14 cellular contexts compared by ENCODE assay signal in the genomic region with DNA sequence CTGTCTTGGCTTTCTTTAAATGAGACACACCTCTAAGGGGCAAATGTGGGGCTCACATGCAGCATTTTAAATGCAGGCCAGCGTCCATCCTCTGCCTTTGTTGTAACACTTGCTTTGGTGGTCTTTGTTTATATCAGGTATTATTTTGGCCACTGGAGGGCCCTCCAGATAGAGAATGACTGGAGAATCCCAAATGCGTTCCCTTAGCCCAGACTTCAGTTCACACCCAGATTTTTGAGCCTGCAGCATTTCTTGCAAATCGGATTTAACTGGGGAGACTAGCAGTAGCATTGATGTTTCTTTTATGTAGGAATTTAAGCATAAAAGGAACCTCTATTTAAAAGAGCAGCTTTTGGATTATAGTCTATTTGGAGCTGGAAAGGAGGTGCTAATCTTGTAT.
A peak's percentile ranks its signal among the peaks of the same experiment; 100 is the strongest.
DNase-seq lines count a peak whose midpoint lies in the region; ATAC-seq and TF ChIP-seq lines count a peak whose summit lies in the region.
"Had no signal": no experiment of that assay in that cellular context is flagged by ENCODE, and none has a peak within 500 bp of the region (broad histone marks: within the 10 kb centered on the region; RNA-seq: fewer than 3 reads in every experiment).

No MANE protein-coding gene starts in this region.

- H3K9ac ChIP-seq in GM23248, result no peak overlapping the region

- H4K20me1 ChIP-seq in GM23248 (ENCODE audit: insufficient read depth), result no peaks in the 10 kb centered on the region

- peaks cover 37% of the 10 kb centered on the region for H3F3A ChIP-seq in GM23248 (ENCODE audit: insufficient read depth)

- 51 to 58% methylated on average over 3 of the region's 3 CpGs for WGBS in GM23248 (ENCODE audit: low coverage in 1 of 2, low lambda C conversion rate in 2 of 2, missing lambda C conversion rate in 2 of 2), 2 experiments

- no peaks in the 10 kb centered on the region for H3K79me2 ChIP-seq in GM23248 (ENCODE audit: insufficient read depth)

- peak; percentile 44 for DNase-seq in GM23248
- peak; percentile 25 for DNase-seq in WERI-Rb-1
- DNase-seq in inferior parietal cortex (ENCODE audit: extremely low spot score), result peak; percentile 61
- no peak for DNase-seq in NCI-H345 treated with DMSO at 0.1 percent for 48 hours (lab: John Stamatoyannopoulos, UW; ENCODE audit: unreplicated experiment)
- DNase-seq in GOT3 (lab: John Stamatoyannopoulos, UW), result no peak
- DNase-seq: activated CD8-positive, alpha-beta T cell treated with anti-CD3 and anti-CD28 coated beads, Interleukin-2, amount 10 ng/mL, durations not matched to agents 7 days and 5 days; CD4-positive, alpha-beta memory T cell; cerebellar nuclear complex; immature natural killer cell; stimulated activated naive CD8-positive, alpha-beta T cell treated with anti-CD3 and anti-CD28 coated beads, Interleukin-15, amount 100 ng/mL, for 72 hours had no signal

- ATAC-seq in HG02588 (IDR thresholded peaks at IDR 0.05; ENCODE audit: unreplicated experiment) (no peak), GM18519 (IDR thresholded peaks at IDR 0.05; ENCODE audit: low FRiP score, unreplicated experiment) (no peak)
- ATAC-seq: activated CD8-positive, alpha-beta T cell treated with anti-CD3 and anti-CD28 coated beads, Interleukin-2, amount 10 ng/mL, durations not matched to agents 7 days and 5 days; stimulated activated naive CD8-positive, alpha-beta T cell treated with anti-CD3 and anti-CD28 coated beads, Interleukin-15, amount 100 ng/mL, for 72 hours had no signal

- H3K4me2 ChIP-seq in GM23248 (ENCODE audit: unreplicated experiment), result no peak overlapping the region

- TF ChIP-seq CTCF in 22Rv1 (IDR thresholded peaks at IDR 0.05), result peak; percentile 47
- TF ChIP-seq CTCF in WERI-Rb-1 (IDR thresholded peaks at IDR 0.05; ENCODE audit: low read depth, low read length), result peak; percentile 37

- H3K27ac ChIP-seq in 22Rv1 (no peak overlapping the region), GM23248 (no peak overlapping the region), WERI-Rb-1 (no peak overlapping the region)
- H3K27ac ChIP-seq: RWPE1 had no signal

- H3K36me3 ChIP-seq in GM23248 (ENCODE audit: low read depth) (no peaks in the 10 kb centered on the region), WERI-Rb-1 (no peaks in the 10 kb centered on the region)

- in situ Hi-C loops in GM23248 (cut with MboI), result loop anchor here (10.0 kb wide), 2 partner anchors 552 to 852 kb away; no protein-coding TSS in a partner anchor

- H3K4me3 ChIP-seq in GM23248 (no peak overlapping the region), WERI-Rb-1 (ENCODE audit: low read depth, low read length) (no peak overlapping the region)

- H3K27me3 ChIP-seq in GM23248 (replicated peaks; ENCODE audit: insufficient read depth) (no peaks in the 10 kb centered on the region), WERI-Rb-1 (ENCODE audit: insufficient read depth, low read depth, severe bottlenecking) (no peaks in the 10 kb centered on the region)

- no peaks in the 10 kb centered on the region for H3K9me2 ChIP-seq in GM23248 (ENCODE audit: insufficient read depth)

- H3K4me1 ChIP-seq in GM23248 (ENCODE audit: insufficient read depth), result peaks cover 35% of the 10 kb centered on the region

- H3K9me3 ChIP-seq in GM23248 (ENCODE audit: low read depth) (no peaks in the 10 kb centered on the region), WERI-Rb-1 (ENCODE audit: severe bottlenecking) (no peaks in the 10 kb centered on the region)

- peak overlapping the region; percentile 9; the same call in 1 of the 2 replicates for H2AFZ ChIP-seq in GM23248

Comparison
In these comparisons a context has a peak if more than half of its experiments do, and no peak if none do; other contexts are left out.
1. DNase-seq: peak in GM23248 (single experiment), WERI-Rb-1 (single experiment) and inferior parietal cortex (single experiment); none in NCI-H345 treated with DMSO at 0.1 percent for 48 hours (single experiment) and GOT3 (single experiment).